Comparison of ENCODE assay signal across 1 cellular context in genomic region chr2:121790276-121790956, GRCh38.
TF ChIP-seq lines count a peak whose summit lies in the region.

No MANE protein-coding gene starts in this region.

TF ChIP-seq in GM23338, 12 proteins besides CTCF, POLR2A, EP300 and RAD21 (continued from another document):
- TF ChIP-seq REST (IDR thresholded peaks at IDR 0.05; ENCODE audit: unreplicated experiment) (no peak), EZH2phosphoT487 (IDR thresholded peaks at IDR 0.05; ENCODE audit: unreplicated experiment) (no peak), EZH2 (IDR thresholded peaks at IDR 0.05; ENCODE audit: low read depth, unreplicated experiment) (no peak), NANOG (IDR thresholded peaks at IDR 0.05; ENCODE audit: borderline replicate concordance) (no peak), JUNB (IDR thresholded peaks at IDR 0.05; ENCODE audit: unreplicated experiment) (no peak), STAT1 (IDR thresholded peaks at IDR 0.05; ENCODE audit: unreplicated experiment) (no peak), POLR2AphosphoS5 (IDR thresholded peaks at IDR 0.05; ENCODE audit: low read depth) (no peak)
TF ChIP-seq in GM23338: peak in this region for 0.
